In the genomic region with DNA sequence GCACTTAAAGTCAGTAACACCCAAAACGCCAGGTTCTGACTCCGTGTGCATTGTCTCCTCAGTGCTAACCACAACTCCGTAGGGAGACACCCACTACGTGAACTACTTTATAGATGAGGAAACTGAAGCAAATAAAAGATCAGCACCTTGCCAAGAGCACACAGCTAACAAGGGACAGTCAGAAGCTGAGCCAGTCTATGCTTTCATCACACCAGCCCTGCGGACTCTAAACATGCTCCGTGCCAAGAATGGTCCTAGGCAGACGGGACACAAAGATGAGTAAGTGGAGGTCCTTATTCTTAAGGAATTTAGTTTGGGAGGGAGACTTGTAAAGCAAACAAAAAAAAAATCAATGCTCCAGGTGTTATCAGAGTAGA, we compare ENCODE assay signal across 19 cellular contexts.
"Had no signal": no experiment of that assay in that cellular context is flagged by ENCODE, and none has a peak within 500 bp of the region (broad histone marks: within the 10 kb centered on the region; RNA-seq: fewer than 3 reads in every experiment).

No MANE protein-coding gene starts in this region.

- H3K36me3 ChIP-seq: esophagus squamous epithelium, lower lobe of right lung, sigmoid colon, thoracic aorta had no signal

- H3K27me3 ChIP-seq: esophagus squamous epithelium, sigmoid colon had no signal

- H2AFZ ChIP-seq: parathyroid adenoma had no signal

- H3K9ac ChIP-seq: parathyroid adenoma had no signal

- H3K9me3 ChIP-seq: esophagus squamous epithelium, lower lobe of right lung, sigmoid colon, thoracic aorta had no signal

- H3K27ac ChIP-seq: esophagus squamous epithelium, lower lobe of right lung, parathyroid adenoma, sigmoid colon, thoracic aorta had no signal

- H3K9me3 Mint-ChIP-seq: activated CD4-positive, alpha-beta memory T cell treated with anti-CD3 and anti-CD28 coated beads for 36 hours; naive B cell had no signal

- DNase-seq: activated CD4-positive, alpha-beta memory T cell treated with anti-CD3 and anti-CD28 coated beads for 36 hours; activated CD8-positive, alpha-beta memory T cell treated with anti-CD3 and anti-CD28 coated beads, Interleukin-2, amount 10 ng/mL, durations not matched to agents 7 days and 5 days; activated effector memory CD4-positive, alpha-beta T cell treated with Interleukin-2 at 50 U/mL for 16 hours; activated naive CD4-positive, alpha-beta T cell treated with anti-CD3 and anti-CD28 coated beads, Interleukin-2, amount 50 U/mL, for 16 hours; activated T-cell treated with anti-CD3 and anti-CD28 coated beads, Interleukin-2, amount 50 U/mL, for 1 hour; esophagus squamous epithelium; foreskin fibroblast; glutamatergic neuron; left cardiac atrium; lower lobe of right lung; naive B cell; sigmoid colon; stimulated activated CD4-positive, alpha-beta T cell treated with anti-CD3 and anti-CD28 coated beads, Interleukin-1b, Interleukin-23, amount 100 ng/mL, for 48 hours; T-helper 1 cell; T1000 had no signal

- ATAC-seq: activated CD8-positive, alpha-beta memory T cell treated with anti-CD3 and anti-CD28 coated beads, Interleukin-2, amount 10 ng/mL, durations not matched to agents 7 days and 5 days; left cardiac atrium; lower lobe of right lung had no signal

- H3K4me1 Mint-ChIP-seq: activated CD8-positive, alpha-beta memory T cell treated with anti-CD3 and anti-CD28 coated beads, Interleukin-2, amount 10 ng/mL, durations not matched to agents 7 days and 5 days; naive B cell had no signal

- H3K27ac Mint-ChIP-seq: activated CD4-positive, alpha-beta memory T cell treated with anti-CD3 and anti-CD28 coated beads for 36 hours; activated CD8-positive, alpha-beta memory T cell treated with anti-CD3 and anti-CD28 coated beads, Interleukin-2, amount 10 ng/mL, durations not matched to agents 7 days and 5 days had no signal

- H3K4me3 Mint-ChIP-seq: activated CD4-positive, alpha-beta memory T cell treated with anti-CD3 and anti-CD28 coated beads for 36 hours; activated CD8-positive, alpha-beta memory T cell treated with anti-CD3 and anti-CD28 coated beads, Interleukin-2, amount 10 ng/mL, durations not matched to agents 7 days and 5 days; naive B cell had no signal

- FAIRE-seq: colon, endometrium had no signal

- H3K4me1 ChIP-seq: lower lobe of right lung, parathyroid adenoma, sigmoid colon had no signal

- H3K4me3 ChIP-seq: esophagus squamous epithelium, lower lobe of right lung, sigmoid colon, thoracic aorta had no signal

- H3K36me3 Mint-ChIP-seq: activated CD4-positive, alpha-beta memory T cell treated with anti-CD3 and anti-CD28 coated beads for 36 hours; activated CD8-positive, alpha-beta memory T cell treated with anti-CD3 and anti-CD28 coated beads, Interleukin-2, amount 10 ng/mL, durations not matched to agents 7 days and 5 days; naive B cell had no signal
